Comparison of ENCODE assay signal across 6 cellular contexts in genomic region chr10:93223336-93223735, GRCh38.
"Had no signal": no experiment of that assay in that cellular context is flagged by ENCODE, and none has a peak within 500 bp of the region (broad histone marks: within the 10 kb centered on the region; RNA-seq: fewer than 3 reads in every experiment).

No MANE protein-coding gene starts in this region.

- H3K4me1 Mint-ChIP-seq: IgD-negative memory B cell had no signal

- DNase-seq: H7, HFFc6 had no signal

- H3K36me3 Mint-ChIP-seq: IgD-negative memory B cell had no signal

- H3K9me3 ChIP-seq: HAP-1 had no signal

- H3K27ac Mint-ChIP-seq: GM23338, HFFc6, IgD-negative memory B cell had no signal

- H3K9me3 Mint-ChIP-seq: HFFc6, IgD-negative memory B cell had no signal

- H3K27ac ChIP-seq: HL-60 had no signal

- H3K4me2 ChIP-seq: GM23338 had no signal

- H3K36me3 ChIP-seq: HAP-1 had no signal

- H3K4me1 ChIP-seq: HAP-1 had no signal

- H3K4me3 ChIP-seq: GM23338, HAP-1 had no signal

- H3K4me3 Mint-ChIP-seq: GM23338, HFFc6, IgD-negative memory B cell had no signal
